Comparison of ENCODE assay signal across 27 cellular contexts in genomic region chr1:226322986-226323385, GRCh38.
"Had no signal": no experiment of that assay in that cellular context is flagged by ENCODE, and none has a peak within 500 bp of the region (broad histone marks: within the 10 kb centered on the region; RNA-seq: fewer than 3 reads in every experiment).

No MANE protein-coding gene starts in this region.

- ATAC-seq: activated CD4-positive, alpha-beta T cell treated with anti-CD3 and anti-CD28 coated beads for 36 hours; activated T-helper 17 cell treated with anti-CD3 and anti-CD28 coated beads, Interleukin-2, amount 50 U/mL, for 72 hours; T-cell had no signal

- DNase-seq: activated CD4-positive, alpha-beta memory T cell treated with anti-CD3 and anti-CD28 coated beads, Interleukin-2, amount 10 ng/mL, durations not matched to agents 7 days and 5 days; activated CD4-positive, alpha-beta T cell treated with anti-CD3 and anti-CD28 coated beads for 36 hours; activated CD4-positive, alpha-beta T cell treated with anti-CD3 and anti-CD28 coated beads, Interleukin-2, amount 50 U/mL, for 1 hour; activated CD4-positive, CD25-positive, alpha-beta regulatory T cell; activated gamma-delta T cell; activated naive CD4-positive, alpha-beta T cell treated with anti-CD3 and anti-CD28 coated beads for 36 hours; activated T-cell treated with anti-CD3 and anti-CD28 coated beads for 4 hours; activated T-cell treated with anti-CD3 and anti-CD28 coated beads, Interleukin-2, amount 50 U/mL, for 48 hours; amygdala; KG1; MG63; MV-4-11; NCI-H1092 treated with DMSO at 0.1 percent for 48 hours; NCI-H1417 treated with DMSO at 0.1 percent for 48 hours; NCI-H1694; NCI-H2029; NCI-H2107; NCI-H2171 treated with DMSO at 0.1 percent for 48 hours; NCI-H226; NCI-H526 treated with DMSO at 0.1 percent for 48 hours; NCI-H82; OCI-M1; T-cell had no signal

- H3K27ac ChIP-seq: cardiac muscle cell, SK-N-MC, VCaP had no signal

- H3K4me3 ChIP-seq: cardiac muscle cell, MG63, SK-N-MC had no signal

- H3K27me3 ChIP-seq: cardiac muscle cell, MG63 had no signal

- H3K36me3 ChIP-seq: cardiac muscle cell, MG63 had no signal
